1 cellular context compared by ENCODE assay signal in genomic region chr10:100348389-100348927, GRCh38.
TF ChIP-seq lines count a peak whose summit lies in the region.

No MANE protein-coding gene starts in this region.

TF ChIP-seq in GM23338, 12 proteins besides CTCF, POLR2A, EP300 and RAD21 (continued from another document):
- TF ChIP-seq ZNF462 (CRISPR knock-in tag; IDR thresholded peaks at IDR 0.05) (no peak), NANOG (IDR thresholded peaks at IDR 0.05; ENCODE audit: borderline replicate concordance) (no peak), EZH2 (IDR thresholded peaks at IDR 0.05; ENCODE audit: low read depth, unreplicated experiment) (no peak), ZNF331 (CRISPR knock-in tag; IDR thresholded peaks at IDR 0.05; ENCODE audit: low read depth) (no peak)
